Comparison of ENCODE assay signal across 15 cellular contexts in genomic region chr18:49499046-49499637, GRCh38.
"Had no signal": no experiment of that assay in that cellular context is flagged by ENCODE, and none has a peak within 500 bp of the region (broad histone marks: within the 10 kb centered on the region; RNA-seq: fewer than 3 reads in every experiment).

No MANE protein-coding gene starts in this region.

- H3K36me3 Mint-ChIP-seq: activated CD4-positive, alpha-beta memory T cell treated with anti-CD3 and anti-CD28 coated beads for 36 hours; activated naive CD4-positive, alpha-beta T cell treated with anti-CD3 and anti-CD28 coated beads, Interleukin-2, amount 50 U/mL, for 24 hours had no signal

- H3K4me1 Mint-ChIP-seq: activated naive CD4-positive, alpha-beta T cell treated with anti-CD3 and anti-CD28 coated beads, Interleukin-2, amount 50 U/mL, for 24 hours had no signal

- FAIRE-seq: colon, endometrium, pancreas had no signal

- H3K36me3 ChIP-seq: adrenal gland, gastroesophageal sphincter, pancreas, stomach, thyroid gland, uterus had no signal

- ATAC-seq: gastroesophageal sphincter, pancreas had no signal

- H3K27ac Mint-ChIP-seq: activated CD4-positive, alpha-beta memory T cell treated with anti-CD3 and anti-CD28 coated beads for 36 hours; activated naive CD4-positive, alpha-beta T cell treated with anti-CD3 and anti-CD28 coated beads, Interleukin-2, amount 50 U/mL, for 24 hours; activated T-cell treated with anti-CD3 and anti-CD28 coated beads, Interleukin-2, amount 50 U/mL, for 24 hours had no signal

- H3K4me3 ChIP-seq: adrenal gland, gastroesophageal sphincter, pancreas, stomach, thyroid gland, uterus had no signal

- H3K4me3 Mint-ChIP-seq: activated CD4-positive, alpha-beta memory T cell treated with anti-CD3 and anti-CD28 coated beads for 36 hours; activated naive CD4-positive, alpha-beta T cell treated with anti-CD3 and anti-CD28 coated beads, Interleukin-2, amount 50 U/mL, for 24 hours; activated T-cell treated with anti-CD3 and anti-CD28 coated beads, Interleukin-2, amount 50 U/mL, for 24 hours had no signal

- DNase-seq: activated CD4-positive, alpha-beta memory T cell treated with anti-CD3 and anti-CD28 coated beads for 36 hours; activated T-cell treated with anti-CD3 and anti-CD28 coated beads, Interleukin-2, amount 50 U/mL, for 24 hours; adrenal gland; kidney glomerular epithelial cell; pancreas; stimulated activated CD4-positive, alpha-beta T cell treated with anti-CD3 and anti-CD28 coated beads, Interleukin-2, amount 100 ng/mL, for 24 hours; stomach; T-helper 1 cell; T1000; thyroid gland; uterus had no signal

- H3K9me3 Mint-ChIP-seq: activated CD4-positive, alpha-beta memory T cell treated with anti-CD3 and anti-CD28 coated beads for 36 hours; activated naive CD4-positive, alpha-beta T cell treated with anti-CD3 and anti-CD28 coated beads, Interleukin-2, amount 50 U/mL, for 24 hours; activated T-cell treated with anti-CD3 and anti-CD28 coated beads, Interleukin-2, amount 50 U/mL, for 24 hours had no signal

- H3K27ac ChIP-seq: adrenal gland, gastroesophageal sphincter, pancreas, stomach, thyroid gland, uterus had no signal

- H3K4me1 ChIP-seq: adrenal gland, gastroesophageal sphincter, pancreas, stomach, thyroid gland, uterus had no signal

- H3K9me3 ChIP-seq: adrenal gland, gastroesophageal sphincter, pancreas, stomach, thyroid gland, uterus had no signal

- H3K27me3 ChIP-seq: pancreas, thyroid gland, uterus had no signal
